In genomic region chr7:133452611-133453010, GRCh38 we compare ENCODE assay signal across 2 cellular contexts.
TF ChIP-seq lines count a peak whose summit lies in the region.

No MANE protein-coding gene starts in this region.

TF ChIP-seq in SK-N-SH treated with all-trans-retinoic acid at 6 μM for 48 hours, 23 proteins besides CTCF, POLR2A, EP300 and RAD21 (continued from another document):
- TF ChIP-seq CREB5 (CRISPR knock-in tag; IDR thresholded peaks at IDR 0.05; ENCODE audit: low read depth) (no peak), ISL1 (CRISPR knock-in tag; IDR thresholded peaks at IDR 0.05) (no peak), ZFP3 (CRISPR knock-in tag; IDR thresholded peaks at IDR 0.05) (no peak), RARB (CRISPR knock-in tag; IDR thresholded peaks at IDR 0.05) (no peak), OSR1 (CRISPR knock-in tag; IDR thresholded peaks at IDR 0.05) (no peak), TCF4 (CRISPR knock-in tag; IDR thresholded peaks at IDR 0.05; ENCODE audit: borderline replicate concordance) (no peak), CSDC2 (CRISPR knock-in tag; IDR thresholded peaks at IDR 0.05) (no peak), ZNF565 (CRISPR knock-in tag; conservative IDR thresholded peaks at IDR 0.05; ENCODE audit: low read depth) (no peak)

TF ChIP-seq in SK-N-SH, 30 proteins besides CTCF, POLR2A, EP300 and RAD21 (continued from another document):
- no peak for TF ChIP-seq GATA2 (CRISPR knock-in tag; IDR thresholded peaks at IDR 0.05)
- no peak for TF ChIP-seq ELF1 (IDR thresholded peaks at IDR 0.05)
- TF ChIP-seq USF1 (IDR thresholded peaks at IDR 0.05; ENCODE audit: borderline replicate concordance, low read depth) = no peak
- TF ChIP-seq POLR2AphosphoS5 (IDR thresholded peaks at IDR 0.05; ENCODE audit: low read depth, low read length) = no peak
- no peak for TF ChIP-seq YY1 (IDR thresholded peaks at IDR 0.05; ENCODE audit: low read depth)
- TF ChIP-seq MEF2A (IDR thresholded peaks at IDR 0.05; ENCODE audit: borderline replicate concordance, low read depth) = no peak
TF ChIP-seq in SK-N-SH: peak in this region for 0.
